20 cellular contexts compared by ENCODE assay signal in genomic region chr11:120115272-120116000, GRCh38. TPM values are rescaled to one million over a fixed set of nuclear protein-coding genes. Genes with fewer than 3 reads are reported as not detected.
DNase-seq lines count a peak whose midpoint lies in the region; ATAC-seq and TF ChIP-seq lines count a peak whose summit lies in the region.
"Had no signal": no experiment of that assay in that cellular context is flagged by ENCODE, and none has a peak within 500 bp of the region (broad histone marks: within the 10 kb centered on the region; RNA-seq: fewer than 3 reads in every experiment).

No MANE protein-coding gene starts in this region.

- POLR2A ChIA-PET in HEK293 (lab: Yijun Ruan, JAX): no interaction called here

- CTCF ChIA-PET in HEK293 (lab: Yijun Ruan, JAX): interaction anchor here (1.0 kb wide), 1 partner anchor 635 kb away, joined by 3 read pairs; no protein-coding TSS in a partner anchor

- H3K4me3 ChIP-seq in GM06990 (replicated peaks; ENCODE audit: low read depth, low read length) (no peak overlapping the region), HEK293 (ENCODE audit: low read depth, low read length) (no peak overlapping the region), brain microvascular endothelial cell (ENCODE audit: low read depth, low read length) (no peak overlapping the region), kidney epithelial cell (ENCODE audit: low read depth, low read length) (no peak overlapping the region)
- H3K4me3 ChIP-seq: left lung, mucosa of descending colon, right atrium auricular region had no signal

- in situ Hi-C loops in brain microvascular endothelial cell (cut with HindIII; ENCODE audit: low pct_ligation_motif_present, low sequenced_read_pairs): no loop called here

- no peaks in the 10 kb centered on the region for H3K4me1 ChIP-seq in HEK293 (ENCODE audit: control insufficient read depth, insufficient read depth, low read length)
- H3K4me1 ChIP-seq: left lung, right atrium auricular region had no signal

- H3K9me3 ChIP-seq in HEK293 (ENCODE audit: control insufficient read depth, insufficient read depth, low read depth, low read length): no peaks in the 10 kb centered on the region
- H3K9me3 ChIP-seq: left lung, mucosa of descending colon, right atrium auricular region had no signal

- no peaks in the 10 kb centered on the region; the same call in none of the 2 replicates for H3K27me3 ChIP-seq in GM06990 (replicated peaks; ENCODE audit: control insufficient read depth, insufficient read depth, low read length)
- peaks cover 8% of the 10 kb centered on the region for H3K27me3 ChIP-seq in brain microvascular endothelial cell (replicated peaks)
- peaks cover 17% of the 10 kb centered on the region for H3K27me3 ChIP-seq in kidney epithelial cell (ENCODE audit: control insufficient read depth, insufficient read depth, low read length)
- H3K27me3 ChIP-seq: left lung, right atrium auricular region had no signal

- ATAC-seq in HG02981 (IDR thresholded peaks at IDR 0.05; ENCODE audit: unreplicated experiment): no peak
- ATAC-seq: activated CD4-positive, CD25-positive, alpha-beta regulatory T cell treated with anti-CD3 and anti-CD28 coated beads, Interleukin-2, amount 50 U/mL, for 24 hours; left lung; mucosa of descending colon had no signal

- H3K27ac ChIP-seq in HEK293 (ENCODE audit: extremely low read depth, low read depth, low read length) (no peak overlapping the region), brain microvascular endothelial cell (no peak overlapping the region)
- H3K27ac ChIP-seq: epithelial cell of prostate, left lung, right atrium auricular region had no signal

- H3K36me3 ChIP-seq in GM06990 (ENCODE audit: control insufficient read depth, insufficient read depth, low read length): no peaks in the 10 kb centered on the region
- no peaks in the 10 kb centered on the region for H3K36me3 ChIP-seq in HEK293 (ENCODE audit: control insufficient read depth in 2 of 2, insufficient read depth in 1 of 2, low read length in 2 of 2)
- H3K36me3 ChIP-seq in brain microvascular endothelial cell (replicated peaks): no peaks in the 10 kb centered on the region
- no peaks in the 10 kb centered on the region for H3K36me3 ChIP-seq in kidney epithelial cell (ENCODE audit: control insufficient read depth, insufficient read depth, low read length)
- H3K36me3 ChIP-seq: left lung, right atrium auricular region had no signal

- TF ChIP-seq CTCF in GM06990 (IDR thresholded peaks at IDR 0.05; ENCODE audit: insufficient read depth, low read length, poor library complexity, severe bottlenecking) (peak; percentile 41), HEK293 (tag by site-specific recombination; IDR thresholded peaks at IDR 0.05) (no peak), brain microvascular endothelial cell (IDR thresholded peaks at IDR 0.05; ENCODE audit: low read depth, low read length, missing control alignments) (peak; percentile 26), kidney epithelial cell (IDR thresholded peaks at IDR 0.05; ENCODE audit: insufficient read depth, low read length, poor library complexity, severe bottlenecking) (peak; percentile 20)

- DNase-seq in GM06990 (ENCODE audit: extremely low read depth, insufficient read length): no peak
- no peak for DNase-seq in brain microvascular endothelial cell
- DNase-seq in kidney epithelial cell (ENCODE audit: low read depth): no peak
- DNase-seq in ureter (ENCODE audit: low spot score): no peak
- DNase-seq in NCI-H2029 (lab: John Stamatoyannopoulos, UW): no peak
- DNase-seq: activated CD8-positive, alpha-beta memory T cell treated with anti-CD3 and anti-CD28 coated beads for 24 hours; glutamatergic neuron; mucosa of descending colon; NCI-H1436; NCI-H2171 treated with DMSO at 0.1 percent for 48 hours; NCI-H748 treated with DMSO at 0.1 percent for 48 hours; stimulated activated CD4-positive, alpha-beta T cell treated with anti-CD3 and anti-CD28 coated beads, Interleukin-15, amount 100 ng/mL, for 24 hours; T-helper 2 cell had no signal

TF ChIP-seq in HEK293, 187 proteins besides CTCF, POLR2A, EP300 and RAD21:
- TF ChIP-seq, protein P1, sequence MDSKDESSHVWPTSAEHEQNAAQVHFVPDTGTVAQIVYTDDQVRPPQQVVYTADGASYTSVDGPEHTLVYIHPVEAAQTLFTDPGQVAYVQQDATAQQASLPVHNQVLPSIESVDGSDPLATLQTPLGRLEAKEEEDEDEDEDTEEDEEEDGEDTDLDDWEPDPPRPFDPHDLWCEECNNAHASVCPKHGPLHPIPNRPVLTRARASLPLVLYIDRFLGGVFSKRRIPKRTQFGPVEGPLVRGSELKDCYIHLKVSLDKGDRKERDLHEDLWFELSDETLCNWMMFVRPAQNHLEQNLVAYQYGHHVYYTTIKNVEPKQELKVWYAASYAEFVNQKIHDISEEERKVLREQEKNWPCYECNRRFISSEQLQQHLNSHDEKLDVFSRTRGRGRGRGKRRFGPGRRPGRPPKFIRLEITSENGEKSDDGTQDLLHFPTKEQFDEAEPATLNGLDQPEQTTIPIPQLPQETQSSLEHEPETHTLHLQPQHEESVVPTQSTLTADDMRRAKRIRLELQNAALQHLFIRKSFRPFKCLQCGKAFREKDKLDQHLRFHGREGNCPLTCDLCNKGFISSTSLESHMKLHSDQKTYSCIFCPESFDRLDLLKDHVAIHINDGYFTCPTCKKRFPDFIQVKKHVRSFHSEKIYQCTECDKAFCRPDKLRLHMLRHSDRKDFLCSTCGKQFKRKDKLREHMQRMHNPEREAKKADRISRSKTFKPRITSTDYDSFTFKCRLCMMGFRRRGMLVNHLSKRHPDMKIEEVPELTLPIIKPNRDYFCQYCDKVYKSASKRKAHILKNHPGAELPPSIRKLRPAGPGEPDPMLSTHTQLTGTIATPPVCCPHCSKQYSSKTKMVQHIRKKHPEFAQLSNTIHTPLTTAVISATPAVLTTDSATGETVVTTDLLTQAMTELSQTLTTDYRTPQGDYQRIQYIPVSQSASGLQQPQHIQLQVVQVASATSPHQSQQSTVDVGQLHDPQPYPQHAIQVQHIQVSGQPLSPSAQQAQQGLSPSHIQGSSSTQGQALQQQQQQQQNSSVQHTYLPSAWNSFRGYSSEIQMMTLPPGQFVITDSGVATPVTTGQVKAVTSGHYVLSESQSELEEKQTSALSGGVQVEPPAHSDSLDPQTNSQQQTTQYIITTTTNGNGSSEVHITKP (tag by site-specific recombination; IDR thresholded peaks at IDR 0.05): peak; percentile 77
- no peak for TF ChIP-seq ZNF292 (tag by site-specific recombination; IDR thresholded peaks at IDR 0.05; ENCODE audit: borderline replicate concordance, low read depth)

RNA-seq across cellular contexts. Expression of gene TRIM29, which starts 22.5 kb away (rescaled TPM):
- total RNA-seq in kidney epithelial cell: 0.29 and 0.41 TPM in 2 replicates
- 192 TPM for total RNA-seq in ureter
- total RNA-seq: dermis microvascular lymphatic vessel endothelial cell had no signal

Comparison
In these comparisons a context has a peak if more than half of its experiments do, and no peak if none do; other contexts are left out.
1. RNA of gene TRIM29, which starts 22.5 kb away (total RNA-seq): 192 TPM in ureter (single experiment); 0.29 to 0.41 TPM in kidney epithelial cell; every median in the first group is over 100 times any median in the second.